In genomic region chr18:52620926-52621439, GRCh38 we compare ENCODE assay signal across 22 cellular contexts.
"Had no signal": no experiment of that assay in that cellular context is flagged by ENCODE, and none has a peak within 500 bp of the region (broad histone marks: within the 10 kb centered on the region; RNA-seq: fewer than 3 reads in every experiment).

No MANE protein-coding gene starts in this region.

- FAIRE-seq: colon, endothelial cell of umbilical vein, frontal cortex, islet of Langerhans, keratinocyte had no signal

- H3K27me3 ChIP-seq: esophagus muscularis mucosa, foreskin keratinocyte, gastroesophageal sphincter, heart left ventricle, left lung had no signal

- ATAC-seq: foreskin keratinocyte, gastroesophageal sphincter, heart left ventricle, left cardiac atrium, left lung, left ventricle myocardium superior, lower lobe of right lung, mucosa of descending colon had no signal

- H3K4me3 ChIP-seq: coronary artery, dorsolateral prefrontal cortex, esophagus muscularis mucosa, gastroesophageal sphincter, heart left ventricle, left lung, lower lobe of right lung, mucosa of descending colon had no signal

- H3K27ac ChIP-seq: coronary artery, dorsolateral prefrontal cortex, esophagus muscularis mucosa, foreskin keratinocyte, gastroesophageal sphincter, heart left ventricle, left lung, lower lobe of right lung had no signal

- DNase-seq: dermis blood vessel endothelial cell; dorsolateral prefrontal cortex; effector CD4-positive, alpha-beta T cell; effector memory CD4-positive, alpha-beta T cell; foreskin keratinocyte; heart left ventricle; hippocampal formation; left cardiac atrium; left lung; left ventricle myocardium superior; lower lobe of right lung; mesenchymal stem cell; mucosa of descending colon; naive B cell had no signal

- H3K9me3 ChIP-seq: esophagus muscularis mucosa, gastroesophageal sphincter, heart left ventricle, left lung, lower lobe of right lung, mucosa of descending colon had no signal

- H3K36me3 ChIP-seq: esophagus muscularis mucosa, gastroesophageal sphincter, heart left ventricle, left lung, lower lobe of right lung had no signal

- H3K4me1 ChIP-seq: esophagus muscularis mucosa, foreskin keratinocyte, gastroesophageal sphincter, heart left ventricle, left lung, lower lobe of right lung had no signal
